ENCODE assay signal across 1 cellular context in genomic region chr1:163321311-163322305, GRCh38.
TF ChIP-seq lines count a peak whose summit lies in the region.

TSS of gene NUF2 (plus strand) at chr1:163321954. CDS start at chr1:163326052, 4,098 bp downstream.

TF ChIP-seq in GM12878, 131 proteins besides CTCF, POLR2A, EP300 and RAD21 (continued from another document):
- peak; percentile 95 for TF ChIP-seq E2F8 (IDR thresholded peaks at IDR 0.05; ENCODE audit: low read depth, partially characterized antibody)
TF ChIP-seq in GM12878: peak in this region for 100.
